Comparison of ENCODE assay signal across 8 cellular contexts in genomic region chr12:31682136-31682962, GRCh38. TPM values are rescaled to one million over a fixed set of nuclear protein-coding genes. Genes with fewer than 3 reads are reported as not detected.
DNase-seq lines count a peak whose midpoint lies in the region; FAIRE-seq and TF ChIP-seq lines count a peak whose summit lies in the region.

No MANE protein-coding gene starts in this region.

- H3K4me3 ChIP-seq in HAP-1 (no peak overlapping the region), foreskin fibroblast (ENCODE audit: low read depth in 1 of 2, low read length in 2 of 2) (no peak overlapping the region)

- DNase-seq in HAP-1 (ENCODE audit: low spot score in 2 of 2) (peak; percentile 83), M059J (ENCODE audit: low read depth) (peak; percentile 76), RPMI7951 (ENCODE audit: low read depth) (peak; percentile 81), activated T-helper 1 cell treated with Interleukin-2 at 50 U/mL for 16 hours (ENCODE audit: low read depth) (peak; percentile 35), foreskin fibroblast (peak; percentile 64 to 87), posterior vena cava (ENCODE audit: low spot score) (peak; percentile 81), epidermal melanocyte (ENCODE audit: insufficient read length, low spot score) (no peak)

- no peaks in the 10 kb centered on the region for H3K9me3 ChIP-seq in HAP-1

- intact Hi-C loops in posterior vena cava (cut with DNase I): no loop called here

- in situ Hi-C loops in HAP-1 (cut with MboI; ENCODE audit: low sequenced_read_pairs): loop anchor here (25.0 kb wide), 1 partner anchor 355 kb away; no protein-coding TSS in a partner anchor

- H3K36me3 ChIP-seq in HAP-1 (replicated peaks): no peaks in the 10 kb centered on the region

- TF ChIP-seq CTCF in foreskin fibroblast (IDR thresholded peaks at IDR 0.05; ENCODE audit: low read depth, low read length): peak; percentile 55

- no peaks in the 10 kb centered on the region for H3K4me1 ChIP-seq in HAP-1

- no peaks in the 10 kb centered on the region for H3K27me3 ChIP-seq in HAP-1 (ENCODE audit: low read depth)

- peak; percentile 76 for FAIRE-seq in G401.6 (lab: Jason Lieb, UNC)

RNA-seq across cellular contexts. Expression of gene ETFBKMT, which starts 22.9 kb away (rescaled TPM):
- 1.3 TPM in 2 replicates for total RNA-seq in M059J (2014; rRNA removed; shearing (Covaris generic))
- total RNA-seq in RPMI7951 (2014; rRNA removed; shearing (Covaris generic)): 1.4 and 2.3 TPM in 2 replicates
- 1 to 10 TPM; 2.9 to 3.2 TPM for total RNA-seq in posterior vena cava

RNA-seq across cellular contexts. Expression of gene AMN1, which starts 46.5 kb away (rescaled TPM):
- total RNA-seq in M059J (2014; rRNA removed; shearing (Covaris generic)): 13.9 and 26.5 TPM in 2 replicates
- 9.5 and 11.7 TPM in 2 replicates for total RNA-seq in RPMI7951 (2014; rRNA removed; shearing (Covaris generic))
- total RNA-seq in posterior vena cava: 10 to 100 TPM; 10.5 to 12.3 TPM
